Comparison of ENCODE assay signal across 19 cellular contexts in the genomic region with DNA sequence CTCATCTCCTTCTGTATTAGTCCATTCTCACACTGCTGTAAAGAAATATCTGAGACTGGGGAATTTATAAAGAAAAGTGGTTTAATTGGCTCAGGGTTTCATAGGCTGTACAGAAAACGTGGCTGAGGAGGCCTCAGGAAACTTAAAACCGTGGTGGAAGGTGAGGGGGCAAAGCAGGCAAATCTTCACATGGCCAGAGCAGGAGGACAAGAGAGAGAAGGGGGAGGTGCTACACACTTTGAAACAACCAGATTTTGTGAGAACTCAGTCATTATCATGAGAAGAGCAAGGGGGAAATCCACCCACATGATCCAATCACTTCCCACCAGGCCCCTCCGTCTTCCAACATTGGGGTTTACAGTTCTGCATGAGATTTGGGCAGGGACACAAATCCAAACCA. TPM values are rescaled to one million over a fixed set of nuclear protein-coding genes. Genes with fewer than 3 reads are reported as not detected.
"Had no signal": no experiment of that assay in that cellular context is flagged by ENCODE, and none has a peak within 500 bp of the region (broad histone marks: within the 10 kb centered on the region; RNA-seq: fewer than 3 reads in every experiment).

No MANE protein-coding gene starts in this region.

- ATAC-seq: activated T-cell treated with anti-CD3 and anti-CD28 coated beads, Interleukin-2, amount 50 U/mL, for 72 hours; left lobe of liver; psoas muscle; right cardiac atrium; SK-N-SH treated with all-trans-retinoic acid at 6 μM for 48 hours; T-cell had no signal

- H3K27me3 ChIP-seq: brain microvascular endothelial cell, suprapubic skin, transverse colon had no signal

- DNase-seq: activated CD4-positive, CD25-positive, alpha-beta regulatory T cell treated with anti-CD3 and anti-CD28 coated beads, Interleukin-2, amount 50 U/mL, for 72 hours; activated gamma-delta T cell; activated T-cell treated with anti-CD3 and anti-CD28 coated beads, Interleukin-2, amount 50 U/mL, for 72 hours; brain microvascular endothelial cell; cortex of kidney; effector memory CD4-positive, alpha-beta T cell; midbrain; psoas muscle; right cardiac atrium; stimulated activated CD4-positive, alpha-beta T cell treated with anti-CD3 and anti-CD28 coated beads, Interleukin-2, amount 100 ng/mL, for 24 hours; stimulated activated naive CD4-positive, alpha-beta T cell treated with Interleukin-2 at 50 U/mL for 16 hours; T-cell; T1000; transverse colon had no signal

- H3K27ac ChIP-seq: brain microvascular endothelial cell, psoas muscle, suprapubic skin, transverse colon had no signal

- H3K27me3 Mint-ChIP-seq: activated naive CD8-positive, alpha-beta T cell had no signal

- H3K9me3 ChIP-seq: psoas muscle, suprapubic skin, transverse colon had no signal

- H3K27ac Mint-ChIP-seq: activated T-cell treated with anti-CD3 and anti-CD28 coated beads, Interleukin-2, amount 50 U/mL, for 72 hours; T-cell had no signal

- H3K4me3 ChIP-seq: psoas muscle, suprapubic skin, transverse colon had no signal

- H3K36me3 ChIP-seq: brain microvascular endothelial cell, suprapubic skin, transverse colon had no signal

- H3K4me3 Mint-ChIP-seq: activated naive CD8-positive, alpha-beta T cell had no signal

- H3K36me3 Mint-ChIP-seq: activated naive CD8-positive, alpha-beta T cell; T-cell had no signal

- H3K9me3 Mint-ChIP-seq: activated T-cell treated with anti-CD3 and anti-CD28 coated beads, Interleukin-2, amount 50 U/mL, for 72 hours; T-cell had no signal

RNA-seq across cellular contexts. Expression of a gene that starts 38.0 kb away (rescaled TPM):
- total RNA-seq: myocyte had no signal
